In the genomic region with DNA sequence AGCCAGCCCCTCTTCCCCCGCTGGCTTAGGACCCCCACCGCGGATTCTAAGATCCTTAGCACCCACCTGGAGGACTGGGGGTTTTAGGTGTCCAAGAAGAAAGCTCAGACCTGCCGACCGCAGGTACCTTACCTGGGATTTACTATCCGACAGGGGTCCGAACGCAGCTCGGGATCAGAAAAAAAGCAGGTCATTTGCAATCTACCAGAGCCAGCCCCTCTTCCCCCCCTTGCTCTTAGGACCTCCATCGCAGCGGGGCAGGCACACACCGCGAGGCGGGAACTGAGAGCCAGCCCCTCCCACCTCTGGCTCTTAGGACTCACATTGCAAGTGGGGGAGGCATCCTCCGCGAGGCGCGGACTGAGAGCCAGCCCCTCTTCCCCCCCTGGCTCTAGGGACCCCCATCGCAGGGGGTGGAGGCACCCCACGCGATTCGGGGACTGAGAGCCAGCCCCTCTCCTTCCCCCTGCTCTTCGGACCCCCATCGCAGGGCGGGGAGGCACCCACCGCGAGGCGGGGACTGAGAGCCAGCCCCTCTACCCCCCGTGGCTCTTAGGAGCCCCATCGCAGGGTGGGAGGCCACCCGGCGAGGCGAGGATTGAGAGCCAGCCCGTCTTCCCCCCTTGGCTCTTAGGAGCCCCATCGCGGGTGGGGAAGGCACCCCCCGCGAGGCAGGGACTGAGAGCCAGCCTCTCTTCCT, we compare ENCODE assay signal across 8 cellular contexts.
A peak's percentile ranks its signal among the peaks of the same experiment; 100 is the strongest.
DNase-seq lines count a peak whose midpoint lies in the region; ATAC-seq and TF ChIP-seq lines count a peak whose summit lies in the region.

No MANE protein-coding gene starts in this region.

- H3K4me1 ChIP-seq in BLaER1, result no peaks in the 10 kb centered on the region

- no peaks in the 10 kb centered on the region for H3K36me3 Mint-ChIP-seq in stimulated activated memory B cell treated with anti-CD40 and anti-IgM and Interleukin-4, amounts not matched to agents 10 μg/mL and 1 μg/mL and 100 μg/mL, for 72 hours

- DNase-seq in NCI-H2107 (lab: John Stamatoyannopoulos, UW) (peak; percentile 86), iPS-NIHi11 (ENCODE audit: low spot score) (peak; percentile 71), brain microvascular endothelial cell (no peak)
- DNase-seq in activated naive CD4-positive, alpha-beta T cell treated with anti-CD3 and anti-CD28 coated beads, Interleukin-2, amount 50 U/mL, for 16 hours, result peak; percentile 37

- H3K27ac ChIP-seq in BLaER1 (peak overlapping the region; percentile 10; the same call in 1 of the 2 replicates), brain microvascular endothelial cell (no peak overlapping the region)

- H3K27me3 Mint-ChIP-seq in stimulated activated memory B cell treated with anti-CD40 and anti-IgM and Interleukin-4, amounts not matched to agents 10 μg/mL and 1 μg/mL and 100 μg/mL, for 72 hours, result peaks cover 12% of the 10 kb centered on the region

- H3K9me3 Mint-ChIP-seq in stimulated activated memory B cell treated with anti-CD40 and anti-IgM and Interleukin-4, amounts not matched to agents 10 μg/mL and 1 μg/mL and 100 μg/mL, for 72 hours, result no peaks in the 10 kb centered on the region

- peak overlapping the region; percentile 99 for H3K4me2 ChIP-seq in BLaER1

- in situ Hi-C loops in brain microvascular endothelial cell (cut with HindIII; ENCODE audit: low pct_ligation_motif_present, low sequenced_read_pairs), result no loop called here

- ATAC-seq in GM21528 (IDR thresholded peaks at IDR 0.05; ENCODE audit: low FRiP score, unreplicated experiment) (peak; percentile 58), GM18873 (IDR thresholded peaks at IDR 0.05; ENCODE audit: low FRiP score, unreplicated experiment) (no peak)
- ATAC-seq in stimulated activated memory B cell treated with anti-CD40 and anti-IgM and Interleukin-4, amounts not matched to agents 10 μg/mL and 1 μg/mL and 100 μg/mL, for 72 hours, result peak; percentile 70

- H3K9me3 ChIP-seq in BLaER1, result peaks cover 6% of the 10 kb centered on the region; the same call in 1 of the 2 replicates

- H3K9ac ChIP-seq in BLaER1, result peak overlapping the region; percentile 79; the same call in 1 of the 2 replicates

- H3K36me3 ChIP-seq in BLaER1 (no peaks in the 10 kb centered on the region), brain microvascular endothelial cell (replicated peaks) (no peaks in the 10 kb centered on the region)

- peaks cover 19% of the 10 kb centered on the region; the same call in 1 of the 2 replicates for H3K27me3 ChIP-seq in BLaER1
- peaks cover 17% of the 10 kb centered on the region for H3K27me3 ChIP-seq in brain microvascular endothelial cell (replicated peaks)

- H4K20me1 ChIP-seq in BLaER1, result no peaks in the 10 kb centered on the region

- TF ChIP-seq CTCF in brain microvascular endothelial cell (IDR thresholded peaks at IDR 0.05; ENCODE audit: low read depth, low read length, missing control alignments), result no peak

- peak overlapping the region; percentile 12 for H3K27ac Mint-ChIP-seq in stimulated activated memory B cell treated with anti-CD40 and anti-IgM and Interleukin-4, amounts not matched to agents 10 μg/mL and 1 μg/mL and 100 μg/mL, for 72 hours

- peak overlapping the region; percentile 71 for H3K4me3 Mint-ChIP-seq in stimulated activated memory B cell treated with anti-CD40 and anti-IgM and Interleukin-4, amounts not matched to agents 10 μg/mL and 1 μg/mL and 100 μg/mL, for 72 hours

- H3K4me1 Mint-ChIP-seq in stimulated activated memory B cell treated with anti-CD40 and anti-IgM and Interleukin-4, amounts not matched to agents 10 μg/mL and 1 μg/mL and 100 μg/mL, for 72 hours, result peaks cover 17% of the 10 kb centered on the region

- H3K4me3 ChIP-seq in BLaER1 (peak overlapping the region; percentile 75), brain microvascular endothelial cell (ENCODE audit: low read depth, low read length) (no peak overlapping the region)
